Comparison of ENCODE assay signal across 1 cellular context in the genomic region with DNA sequence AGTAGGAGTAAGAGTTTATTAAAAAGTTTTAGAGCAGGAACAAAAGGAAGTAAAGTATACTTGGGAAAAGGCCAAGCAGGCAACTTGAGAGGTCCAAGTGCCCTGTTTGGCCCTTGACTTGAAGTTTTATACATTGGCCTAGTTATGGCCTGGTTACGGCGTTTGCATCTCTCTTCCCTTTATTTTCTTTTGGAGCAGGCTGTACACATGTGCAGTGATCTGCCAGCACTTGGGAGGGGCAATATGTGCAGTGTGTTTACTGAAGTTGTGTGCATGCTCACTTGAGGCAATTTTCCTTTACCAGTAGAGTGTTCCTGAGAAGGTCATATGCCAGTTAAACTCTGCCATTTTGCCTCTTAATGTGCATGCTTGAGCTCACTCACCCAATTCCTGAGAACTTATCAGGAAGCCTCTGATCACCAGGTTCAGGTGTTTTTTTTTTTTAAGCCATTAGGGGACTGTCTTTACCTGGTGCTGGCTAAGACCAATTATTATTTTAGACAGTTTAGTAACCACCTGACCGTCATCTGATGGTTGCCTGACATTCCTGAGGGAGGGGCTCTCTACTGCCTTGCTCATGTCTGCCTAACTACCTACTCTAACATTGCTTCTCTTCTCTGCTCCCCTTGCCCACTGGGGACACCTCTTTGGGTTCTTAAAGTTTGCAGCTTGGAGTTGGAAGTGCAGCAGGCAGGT.
TF ChIP-seq lines count a peak whose summit lies in the region.

No MANE protein-coding gene starts in this region.

TF ChIP-seq in GM23338, 12 proteins besides CTCF, POLR2A, EP300 and RAD21:
- TF ChIP-seq, protein P1, sequence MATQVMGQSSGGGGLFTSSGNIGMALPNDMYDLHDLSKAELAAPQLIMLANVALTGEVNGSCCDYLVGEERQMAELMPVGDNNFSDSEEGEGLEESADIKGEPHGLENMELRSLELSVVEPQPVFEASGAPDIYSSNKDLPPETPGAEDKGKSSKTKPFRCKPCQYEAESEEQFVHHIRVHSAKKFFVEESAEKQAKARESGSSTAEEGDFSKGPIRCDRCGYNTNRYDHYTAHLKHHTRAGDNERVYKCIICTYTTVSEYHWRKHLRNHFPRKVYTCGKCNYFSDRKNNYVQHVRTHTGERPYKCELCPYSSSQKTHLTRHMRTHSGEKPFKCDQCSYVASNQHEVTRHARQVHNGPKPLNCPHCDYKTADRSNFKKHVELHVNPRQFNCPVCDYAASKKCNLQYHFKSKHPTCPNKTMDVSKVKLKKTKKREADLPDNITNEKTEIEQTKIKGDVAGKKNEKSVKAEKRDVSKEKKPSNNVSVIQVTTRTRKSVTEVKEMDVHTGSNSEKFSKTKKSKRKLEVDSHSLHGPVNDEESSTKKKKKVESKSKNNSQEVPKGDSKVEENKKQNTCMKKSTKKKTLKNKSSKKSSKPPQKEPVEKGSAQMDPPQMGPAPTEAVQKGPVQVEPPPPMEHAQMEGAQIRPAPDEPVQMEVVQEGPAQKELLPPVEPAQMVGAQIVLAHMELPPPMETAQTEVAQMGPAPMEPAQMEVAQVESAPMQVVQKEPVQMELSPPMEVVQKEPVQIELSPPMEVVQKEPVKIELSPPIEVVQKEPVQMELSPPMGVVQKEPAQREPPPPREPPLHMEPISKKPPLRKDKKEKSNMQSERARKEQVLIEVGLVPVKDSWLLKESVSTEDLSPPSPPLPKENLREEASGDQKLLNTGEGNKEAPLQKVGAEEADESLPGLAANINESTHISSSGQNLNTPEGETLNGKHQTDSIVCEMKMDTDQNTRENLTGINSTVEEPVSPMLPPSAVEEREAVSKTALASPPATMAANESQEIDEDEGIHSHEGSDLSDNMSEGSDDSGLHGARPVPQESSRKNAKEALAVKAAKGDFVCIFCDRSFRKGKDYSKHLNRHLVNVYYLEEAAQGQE (IDR thresholded peaks at IDR 0.05; ENCODE audit: unreplicated experiment) = no peak
- TF ChIP-seq, protein P2, sequence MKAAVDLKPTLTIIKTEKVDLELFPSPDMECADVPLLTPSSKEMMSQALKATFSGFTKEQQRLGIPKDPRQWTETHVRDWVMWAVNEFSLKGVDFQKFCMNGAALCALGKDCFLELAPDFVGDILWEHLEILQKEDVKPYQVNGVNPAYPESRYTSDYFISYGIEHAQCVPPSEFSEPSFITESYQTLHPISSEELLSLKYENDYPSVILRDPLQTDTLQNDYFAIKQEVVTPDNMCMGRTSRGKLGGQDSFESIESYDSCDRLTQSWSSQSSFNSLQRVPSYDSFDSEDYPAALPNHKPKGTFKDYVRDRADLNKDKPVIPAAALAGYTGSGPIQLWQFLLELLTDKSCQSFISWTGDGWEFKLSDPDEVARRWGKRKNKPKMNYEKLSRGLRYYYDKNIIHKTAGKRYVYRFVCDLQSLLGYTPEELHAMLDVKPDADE (IDR thresholded peaks at IDR 0.05) = no peak
- no peak for TF ChIP-seq POLR2AphosphoS5 (IDR thresholded peaks at IDR 0.05; ENCODE audit: low read depth)
- no peak for TF ChIP-seq EZH2 (IDR thresholded peaks at IDR 0.05; ENCODE audit: low read depth, unreplicated experiment)
- TF ChIP-seq NANOG (IDR thresholded peaks at IDR 0.05; ENCODE audit: borderline replicate concordance) = no peak
- no peak for TF ChIP-seq ZNF331 (CRISPR knock-in tag; IDR thresholded peaks at IDR 0.05; ENCODE audit: low read depth)
- TF ChIP-seq, protein P3, sequence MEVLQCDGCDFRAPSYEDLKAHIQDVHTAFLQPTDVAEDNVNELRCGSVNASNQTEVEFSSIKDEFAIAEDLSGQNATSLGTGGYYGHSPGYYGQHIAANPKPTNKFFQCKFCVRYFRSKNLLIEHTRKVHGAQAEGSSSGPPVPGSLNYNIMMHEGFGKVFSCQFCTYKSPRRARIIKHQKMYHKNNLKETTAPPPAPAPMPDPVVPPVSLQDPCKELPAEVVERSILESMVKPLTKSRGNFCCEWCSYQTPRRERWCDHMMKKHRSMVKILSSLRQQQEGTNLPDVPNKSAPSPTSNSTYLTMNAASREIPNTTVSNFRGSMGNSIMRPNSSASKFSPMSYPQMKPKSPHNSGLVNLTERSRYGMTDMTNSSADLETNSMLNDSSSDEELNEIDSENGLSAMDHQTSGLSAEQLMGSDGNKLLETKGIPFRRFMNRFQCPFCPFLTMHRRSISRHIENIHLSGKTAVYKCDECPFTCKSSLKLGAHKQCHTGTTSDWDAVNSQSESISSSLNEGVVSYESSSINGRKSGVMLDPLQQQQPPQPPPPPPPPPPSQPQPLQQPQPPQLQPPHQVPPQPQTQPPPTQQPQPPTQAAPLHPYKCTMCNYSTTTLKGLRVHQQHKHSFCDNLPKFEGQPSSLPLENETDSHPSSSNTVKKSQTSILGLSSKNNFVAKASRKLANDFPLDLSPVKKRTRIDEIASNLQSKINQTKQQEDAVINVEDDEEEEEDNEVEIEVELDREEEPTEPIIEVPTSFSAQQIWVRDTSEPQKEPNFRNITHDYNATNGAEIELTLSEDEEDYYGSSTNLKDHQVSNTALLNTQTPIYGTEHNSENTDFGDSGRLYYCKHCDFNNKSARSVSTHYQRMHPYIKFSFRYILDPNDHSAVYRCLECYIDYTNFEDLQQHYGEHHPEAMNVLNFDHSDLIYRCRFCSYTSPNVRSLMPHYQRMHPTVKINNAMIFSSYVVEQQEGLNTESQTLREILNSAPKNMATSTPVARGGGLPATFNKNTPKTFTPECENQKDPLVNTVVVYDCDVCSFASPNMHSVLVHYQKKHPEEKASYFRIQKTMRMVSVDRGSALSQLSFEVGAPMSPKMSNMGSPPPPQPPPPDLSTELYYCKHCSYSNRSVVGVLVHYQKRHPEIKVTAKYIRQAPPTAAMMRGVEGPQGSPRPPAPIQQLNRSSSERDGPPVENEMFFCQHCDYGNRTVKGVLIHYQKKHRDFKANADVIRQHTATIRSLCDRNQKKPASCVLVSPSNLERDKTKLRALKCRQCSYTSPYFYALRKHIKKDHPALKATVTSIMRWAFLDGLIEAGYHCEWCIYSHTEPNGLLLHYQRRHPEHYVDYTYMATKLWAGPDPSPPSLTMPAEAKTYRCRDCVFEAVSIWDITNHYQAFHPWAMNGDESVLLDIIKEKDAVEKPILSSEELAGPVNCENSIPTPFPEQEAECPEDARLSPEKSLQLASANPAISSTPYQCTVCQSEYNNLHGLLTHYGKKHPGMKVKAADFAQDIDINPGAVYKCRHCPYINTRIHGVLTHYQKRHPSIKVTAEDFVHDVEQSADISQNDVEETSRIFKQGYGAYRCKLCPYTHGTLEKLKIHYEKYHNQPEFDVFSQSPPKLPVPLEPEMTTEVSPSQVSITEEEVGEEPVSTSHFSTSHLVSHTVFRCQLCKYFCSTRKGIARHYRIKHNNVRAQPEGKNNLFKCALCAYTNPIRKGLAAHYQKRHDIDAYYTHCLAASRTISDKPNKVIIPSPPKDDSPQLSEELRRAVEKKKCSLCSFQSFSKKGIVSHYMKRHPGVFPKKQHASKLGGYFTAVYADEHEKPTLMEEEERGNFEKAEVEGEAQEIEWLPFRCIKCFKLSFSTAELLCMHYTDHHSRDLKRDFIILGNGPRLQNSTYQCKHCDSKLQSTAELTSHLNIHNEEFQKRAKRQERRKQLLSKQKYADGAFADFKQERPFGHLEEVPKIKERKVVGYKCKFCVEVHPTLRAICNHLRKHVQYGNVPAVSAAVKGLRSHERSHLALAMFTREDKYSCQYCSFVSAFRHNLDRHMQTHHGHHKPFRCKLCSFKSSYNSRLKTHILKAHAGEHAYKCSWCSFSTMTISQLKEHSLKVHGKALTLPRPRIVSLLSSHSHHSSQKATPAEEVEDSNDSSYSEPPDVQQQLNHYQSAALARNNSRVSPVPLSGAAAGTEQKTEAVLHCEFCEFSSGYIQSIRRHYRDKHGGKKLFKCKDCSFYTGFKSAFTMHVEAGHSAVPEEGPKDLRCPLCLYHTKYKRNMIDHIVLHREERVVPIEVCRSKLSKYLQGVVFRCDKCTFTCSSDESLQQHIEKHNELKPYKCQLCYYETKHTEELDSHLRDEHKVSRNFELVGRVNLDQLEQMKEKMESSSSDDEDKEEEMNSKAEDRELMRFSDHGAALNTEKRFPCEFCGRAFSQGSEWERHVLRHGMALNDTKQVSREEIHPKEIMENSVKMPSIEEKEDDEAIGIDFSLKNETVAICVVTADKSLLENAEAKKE (CRISPR knock-in tag; IDR thresholded peaks at IDR 0.05) = no peak
- no peak for TF ChIP-seq EZH2phosphoT487 (IDR thresholded peaks at IDR 0.05; ENCODE audit: unreplicated experiment)
- no peak for TF ChIP-seq JUNB (IDR thresholded peaks at IDR 0.05; ENCODE audit: unreplicated experiment)
- TF ChIP-seq CREB1 (CRISPR knock-in tag; IDR thresholded peaks at IDR 0.05; ENCODE audit: low read depth) = no peak
- no peak for TF ChIP-seq ZNF114 (CRISPR knock-in tag; IDR thresholded peaks at IDR 0.05)
- no peak for TF ChIP-seq STAT1 (IDR thresholded peaks at IDR 0.05; ENCODE audit: unreplicated experiment)
